In genomic region chr6:139370047-139370706, GRCh38 we compare ENCODE assay signal across 1 cellular context.
TF ChIP-seq lines count a peak whose summit lies in the region.

No MANE protein-coding gene starts in this region.

TF ChIP-seq in GM23338, 12 proteins besides CTCF, POLR2A, EP300 and RAD21 (continued from another document):
- TF ChIP-seq, protein P1, sequence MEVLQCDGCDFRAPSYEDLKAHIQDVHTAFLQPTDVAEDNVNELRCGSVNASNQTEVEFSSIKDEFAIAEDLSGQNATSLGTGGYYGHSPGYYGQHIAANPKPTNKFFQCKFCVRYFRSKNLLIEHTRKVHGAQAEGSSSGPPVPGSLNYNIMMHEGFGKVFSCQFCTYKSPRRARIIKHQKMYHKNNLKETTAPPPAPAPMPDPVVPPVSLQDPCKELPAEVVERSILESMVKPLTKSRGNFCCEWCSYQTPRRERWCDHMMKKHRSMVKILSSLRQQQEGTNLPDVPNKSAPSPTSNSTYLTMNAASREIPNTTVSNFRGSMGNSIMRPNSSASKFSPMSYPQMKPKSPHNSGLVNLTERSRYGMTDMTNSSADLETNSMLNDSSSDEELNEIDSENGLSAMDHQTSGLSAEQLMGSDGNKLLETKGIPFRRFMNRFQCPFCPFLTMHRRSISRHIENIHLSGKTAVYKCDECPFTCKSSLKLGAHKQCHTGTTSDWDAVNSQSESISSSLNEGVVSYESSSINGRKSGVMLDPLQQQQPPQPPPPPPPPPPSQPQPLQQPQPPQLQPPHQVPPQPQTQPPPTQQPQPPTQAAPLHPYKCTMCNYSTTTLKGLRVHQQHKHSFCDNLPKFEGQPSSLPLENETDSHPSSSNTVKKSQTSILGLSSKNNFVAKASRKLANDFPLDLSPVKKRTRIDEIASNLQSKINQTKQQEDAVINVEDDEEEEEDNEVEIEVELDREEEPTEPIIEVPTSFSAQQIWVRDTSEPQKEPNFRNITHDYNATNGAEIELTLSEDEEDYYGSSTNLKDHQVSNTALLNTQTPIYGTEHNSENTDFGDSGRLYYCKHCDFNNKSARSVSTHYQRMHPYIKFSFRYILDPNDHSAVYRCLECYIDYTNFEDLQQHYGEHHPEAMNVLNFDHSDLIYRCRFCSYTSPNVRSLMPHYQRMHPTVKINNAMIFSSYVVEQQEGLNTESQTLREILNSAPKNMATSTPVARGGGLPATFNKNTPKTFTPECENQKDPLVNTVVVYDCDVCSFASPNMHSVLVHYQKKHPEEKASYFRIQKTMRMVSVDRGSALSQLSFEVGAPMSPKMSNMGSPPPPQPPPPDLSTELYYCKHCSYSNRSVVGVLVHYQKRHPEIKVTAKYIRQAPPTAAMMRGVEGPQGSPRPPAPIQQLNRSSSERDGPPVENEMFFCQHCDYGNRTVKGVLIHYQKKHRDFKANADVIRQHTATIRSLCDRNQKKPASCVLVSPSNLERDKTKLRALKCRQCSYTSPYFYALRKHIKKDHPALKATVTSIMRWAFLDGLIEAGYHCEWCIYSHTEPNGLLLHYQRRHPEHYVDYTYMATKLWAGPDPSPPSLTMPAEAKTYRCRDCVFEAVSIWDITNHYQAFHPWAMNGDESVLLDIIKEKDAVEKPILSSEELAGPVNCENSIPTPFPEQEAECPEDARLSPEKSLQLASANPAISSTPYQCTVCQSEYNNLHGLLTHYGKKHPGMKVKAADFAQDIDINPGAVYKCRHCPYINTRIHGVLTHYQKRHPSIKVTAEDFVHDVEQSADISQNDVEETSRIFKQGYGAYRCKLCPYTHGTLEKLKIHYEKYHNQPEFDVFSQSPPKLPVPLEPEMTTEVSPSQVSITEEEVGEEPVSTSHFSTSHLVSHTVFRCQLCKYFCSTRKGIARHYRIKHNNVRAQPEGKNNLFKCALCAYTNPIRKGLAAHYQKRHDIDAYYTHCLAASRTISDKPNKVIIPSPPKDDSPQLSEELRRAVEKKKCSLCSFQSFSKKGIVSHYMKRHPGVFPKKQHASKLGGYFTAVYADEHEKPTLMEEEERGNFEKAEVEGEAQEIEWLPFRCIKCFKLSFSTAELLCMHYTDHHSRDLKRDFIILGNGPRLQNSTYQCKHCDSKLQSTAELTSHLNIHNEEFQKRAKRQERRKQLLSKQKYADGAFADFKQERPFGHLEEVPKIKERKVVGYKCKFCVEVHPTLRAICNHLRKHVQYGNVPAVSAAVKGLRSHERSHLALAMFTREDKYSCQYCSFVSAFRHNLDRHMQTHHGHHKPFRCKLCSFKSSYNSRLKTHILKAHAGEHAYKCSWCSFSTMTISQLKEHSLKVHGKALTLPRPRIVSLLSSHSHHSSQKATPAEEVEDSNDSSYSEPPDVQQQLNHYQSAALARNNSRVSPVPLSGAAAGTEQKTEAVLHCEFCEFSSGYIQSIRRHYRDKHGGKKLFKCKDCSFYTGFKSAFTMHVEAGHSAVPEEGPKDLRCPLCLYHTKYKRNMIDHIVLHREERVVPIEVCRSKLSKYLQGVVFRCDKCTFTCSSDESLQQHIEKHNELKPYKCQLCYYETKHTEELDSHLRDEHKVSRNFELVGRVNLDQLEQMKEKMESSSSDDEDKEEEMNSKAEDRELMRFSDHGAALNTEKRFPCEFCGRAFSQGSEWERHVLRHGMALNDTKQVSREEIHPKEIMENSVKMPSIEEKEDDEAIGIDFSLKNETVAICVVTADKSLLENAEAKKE (CRISPR knock-in tag; IDR thresholded peaks at IDR 0.05) = no peak
- no peak for TF ChIP-seq EZH2phosphoT487 (IDR thresholded peaks at IDR 0.05; ENCODE audit: unreplicated experiment)
- TF ChIP-seq EZH2 (IDR thresholded peaks at IDR 0.05; ENCODE audit: low read depth, unreplicated experiment) = no peak
- no peak for TF ChIP-seq CREB1 (CRISPR knock-in tag; IDR thresholded peaks at IDR 0.05; ENCODE audit: low read depth)
- TF ChIP-seq POLR2AphosphoS5 (IDR thresholded peaks at IDR 0.05; ENCODE audit: low read depth) = no peak
- TF ChIP-seq NANOG (IDR thresholded peaks at IDR 0.05; ENCODE audit: borderline replicate concordance) = no peak
- no peak for TF ChIP-seq ETS1 (IDR thresholded peaks at IDR 0.05)
- TF ChIP-seq ZNF114 (CRISPR knock-in tag; IDR thresholded peaks at IDR 0.05) = no peak
- TF ChIP-seq ZNF331 (CRISPR knock-in tag; IDR thresholded peaks at IDR 0.05; ENCODE audit: low read depth) = no peak
